Comparison of ENCODE assay signal across 9 cellular contexts in genomic region chr5:79560774-79561524, GRCh38. TPM values are rescaled to one million over a fixed set of nuclear protein-coding genes. Genes with fewer than 3 reads are reported as not detected.
DNase-seq lines count a peak whose midpoint lies in the region; ATAC-seq and TF ChIP-seq lines count a peak whose summit lies in the region.
"Had no signal": no experiment of that assay in that cellular context is flagged by ENCODE, and none has a peak within 500 bp of the region (broad histone marks: within the 10 kb centered on the region; RNA-seq: fewer than 3 reads in every experiment).

No MANE protein-coding gene starts in this region.

- no peaks in the 10 kb centered on the region for H3K9me3 Mint-ChIP-seq in MCF 10A (ENCODE audit: unreplicated experiment)
- H3K9me3 Mint-ChIP-seq in activated naive CD8-positive, alpha-beta T cell treated with anti-CD3 and anti-CD28 coated beads for 36 hours = peaks cover 11% of the 10 kb centered on the region
- no peaks in the 10 kb centered on the region for H3K9me3 Mint-ChIP-seq in CD8-positive, alpha-beta memory T cell
- H3K9me3 Mint-ChIP-seq: nephron had no signal

- no peaks in the 10 kb centered on the region for H3K9me3 ChIP-seq in mammary epithelial cell (replicated peaks; ENCODE audit: insufficient read depth, low read length)
- H3K9me3 ChIP-seq in CD8-positive, alpha-beta memory T cell (ENCODE audit: low read length) = no peaks in the 10 kb centered on the region

- ATAC-seq in HG03442 (IDR thresholded peaks at IDR 0.05; ENCODE audit: unreplicated experiment) = peak; percentile 86

- BruUV-seq in mammary epithelial cell (replicated peaks; lab: Mats Ljungman, UMichigan) = no TSS peak
- no TSS peak for BruUV-seq in MCF 10A (replicated peaks; lab: Mats Ljungman, UMichigan)

- H3K4me3 ChIP-seq in mammary epithelial cell (replicated peaks in 1 of 3; ENCODE audit: insufficient read depth in 1 of 3, low read depth in 2 of 3, low read length in 3 of 3) = no peak overlapping the region
- H3K4me3 ChIP-seq in CD8-positive, alpha-beta memory T cell (ENCODE audit: low read length) = no peak overlapping the region

- no peaks in the 10 kb centered on the region for H3K27me3 Mint-ChIP-seq in MCF 10A (ENCODE audit: insufficient read depth, unreplicated experiment)
- H3K27me3 Mint-ChIP-seq in activated naive CD8-positive, alpha-beta T cell treated with anti-CD3 and anti-CD28 coated beads for 36 hours = no peaks in the 10 kb centered on the region
- H3K27me3 Mint-ChIP-seq in CD8-positive, alpha-beta memory T cell = no peaks in the 10 kb centered on the region

- H3K4me1 ChIP-seq in mammary epithelial cell (ENCODE audit: insufficient read depth, low read length) = peaks cover 8% of the 10 kb centered on the region
- H3K4me1 ChIP-seq in CD8-positive, alpha-beta memory T cell (ENCODE audit: insufficient read depth, low read length) = no peaks in the 10 kb centered on the region

- H2AFZ ChIP-seq in mammary epithelial cell (ENCODE audit: low read depth, low read length) = peak overlapping the region; percentile 33

- no peak overlapping the region for H3K27ac ChIP-seq in mammary epithelial cell (ENCODE audit: insufficient read depth, low read depth, low read length)
- H3K27ac ChIP-seq in CD8-positive, alpha-beta memory T cell (ENCODE audit: low read depth, low read length) = no peak overlapping the region

- peaks cover 20% of the 10 kb centered on the region for H3K4me1 Mint-ChIP-seq in MCF 10A (ENCODE audit: insufficient read depth, unreplicated experiment)
- peaks cover 42% of the 10 kb centered on the region for H3K4me1 Mint-ChIP-seq in activated naive CD8-positive, alpha-beta T cell treated with anti-CD3 and anti-CD28 coated beads for 36 hours
- peaks cover 13 to 16% (median 14%) of the 10 kb centered on the region in 3 donors for H3K4me1 Mint-ChIP-seq in CD8-positive, alpha-beta memory T cell

- H3K27me3 ChIP-seq in mammary epithelial cell (ENCODE audit: insufficient read depth, low read length) = no peaks in the 10 kb centered on the region
- no peaks in the 10 kb centered on the region for H3K27me3 ChIP-seq in CD8-positive, alpha-beta memory T cell (ENCODE audit: insufficient read depth, low read length, poor library complexity, severe bottlenecking)

- H3K36me3 Mint-ChIP-seq in MCF 10A (ENCODE audit: insufficient read depth, unreplicated experiment) = no peaks in the 10 kb centered on the region
- H3K36me3 Mint-ChIP-seq in activated naive CD8-positive, alpha-beta T cell treated with anti-CD3 and anti-CD28 coated beads for 36 hours = peaks cover 22% of the 10 kb centered on the region
- H3K36me3 Mint-ChIP-seq in CD8-positive, alpha-beta memory T cell = peaks cover 0 to 4% (median 0%) of the 10 kb centered on the region in 3 donors

- H4K20me1 ChIP-seq in mammary epithelial cell (ENCODE audit: insufficient read depth, low read length) = no peaks in the 10 kb centered on the region

- no peaks in the 10 kb centered on the region for H3K79me2 ChIP-seq in mammary epithelial cell (ENCODE audit: insufficient read depth, low read length)

- no peak overlapping the region for H3K4me3 Mint-ChIP-seq in MCF 10A (ENCODE audit: unreplicated experiment)
- peak overlapping the region; percentile 70 for H3K4me3 Mint-ChIP-seq in activated naive CD8-positive, alpha-beta T cell treated with anti-CD3 and anti-CD28 coated beads for 36 hours
- H3K4me3 Mint-ChIP-seq in CD8-positive, alpha-beta memory T cell = no peak overlapping the region
- H3K4me3 Mint-ChIP-seq: nephron had no signal

- DNase-seq in mammary epithelial cell (peak; percentile 40), MCF 10A (ENCODE audit: unreplicated experiment) (no peak), stromal cell of bone marrow (ENCODE audit: low read depth) (peak; percentile 38), head of caudate nucleus (no peak), putamen (ENCODE audit: low spot score) (no peak)
- DNase-seq in activated naive CD8-positive, alpha-beta T cell treated with anti-CD3 and anti-CD28 coated beads for 36 hours = peak; percentile 43
- no peak for DNase-seq in CD8-positive, alpha-beta memory T cell

- no peak overlapping the region for H3K27ac Mint-ChIP-seq in MCF 10A (ENCODE audit: low read depth, unreplicated experiment)
- peak overlapping the region; percentile 99 for H3K27ac Mint-ChIP-seq in activated naive CD8-positive, alpha-beta T cell treated with anti-CD3 and anti-CD28 coated beads for 36 hours
- peak overlapping the region in 4 of 8 donors; percentile 41 to 70 (median 62) for H3K27ac Mint-ChIP-seq in CD8-positive, alpha-beta memory T cell
- H3K27ac Mint-ChIP-seq: nephron had no signal

- in situ Hi-C loops in mammary epithelial cell (cut with MboI; ENCODE audit: low sequenced_read_pairs in 2 of 2) = loop anchor here (10.0 kb wide), 2 partner anchors 294 to 514 kb away; no protein-coding TSS in a partner anchor

- intact Hi-C loops in mammary epithelial cell (cut with micrococcal nuclease) = no loop called here
- intact Hi-C loops in MCF 10A (cut with micrococcal nuclease) = no loop called here
- intact Hi-C loops in head of caudate nucleus (cut with DNase I) = no loop called here

- WGBS in mammary epithelial cell (ENCODE audit: low coverage, missing lambda C conversion rate) = 54% methylated on average over 4 of the region's 4 CpGs

- CTCF ChIA-PET in mammary epithelial cell (lab: Charles Lee; ENCODE audit: low non-redundant PET) = no interaction called here
- CTCF ChIA-PET in MCF 10A (lab: Yijun Ruan, JAX) = interaction anchor here (0.6 to 1.9 kb wide), 3 partner anchors 25 to 523 kb away, joined by 3 to 6 read pairs (median 3); no protein-coding TSS in a partner anchor
- CTCF ChIA-PET in CD8-positive, alpha-beta memory T cell (lab: Charles Lee) = no interaction called here

- H3K9ac ChIP-seq in mammary epithelial cell (ENCODE audit: insufficient read depth, low read length) = no peak overlapping the region

- POLR2A ChIA-PET in MCF 10A (lab: Yijun Ruan, JAX) = interaction anchor here (0.5 kb wide), 1 partner anchor 127 kb away, joined by 3 read pairs; no protein-coding TSS in a partner anchor
- POLR2A ChIA-PET in CD8-positive, alpha-beta memory T cell (lab: Charles Lee) = no interaction called here

- no peaks in the 10 kb centered on the region for H3K36me3 ChIP-seq in mammary epithelial cell (ENCODE audit: insufficient read depth, low read length)
- H3K36me3 ChIP-seq in CD8-positive, alpha-beta memory T cell (ENCODE audit: insufficient read depth, low read length) = no peaks in the 10 kb centered on the region

- dilution Hi-C loops in mammary epithelial cell (cut with HindIII; ENCODE audit: low sequenced_read_pairs) = no loop called here

- H3K4me2 ChIP-seq in mammary epithelial cell (ENCODE audit: insufficient read depth, low read depth, low read length) = no peak overlapping the region

- TF ChIP-seq CTCF in mammary epithelial cell (conservative IDR thresholded peaks at IDR 0.05 in 1 of 2, IDR thresholded peaks at IDR 0.05 in 1 of 2; ENCODE audit: extremely low read depth in 1 of 2, insufficient read depth in 1 of 2, low read depth in 1 of 2, low read length in 2 of 2) (no peak), MCF 10A (IDR thresholded peaks at IDR 0.05; ENCODE audit: unreplicated experiment) (no peak)

RNA-seq across cellular contexts. Expression of gene HOMER1, which starts 47.0 kb away (rescaled TPM):
- total RNA-seq in mammary epithelial cell (10 to 100 TPM; 19.1 to 24.7 TPM), MCF 10A (2022) (17.2 and 17.3 TPM in 2 replicates)
- 5.2 TPM for polyA plus RNA-seq in mammary epithelial cell
- 3.8 TPM for polyA minus RNA-seq in mammary epithelial cell
- total RNA-seq in activated naive CD8-positive, alpha-beta T cell treated with anti-CD3 and anti-CD28 coated beads for 36 hours = 10 to 100 TPM; 12.8 to 13.0 TPM
- 10 to 100 TPM in 1 of 2 experiments, 1 to 10 TPM in 1; 7.3 to 11.1 TPM for total RNA-seq in CD8-positive, alpha-beta memory T cell
- 4.6 TPM for polyA plus RNA-seq in CD8-positive, alpha-beta memory T cell

RNA-seq across cellular contexts. Expression of gene TENT2, which starts 51.3 kb away (rescaled TPM):
- total RNA-seq in mammary epithelial cell = 10 to 100 TPM; 45.8 to 62.6 TPM
- 21.9 TPM for polyA plus RNA-seq in mammary epithelial cell
- polyA minus RNA-seq in mammary epithelial cell = 34.9 TPM
- 66.7 and 72.4 TPM in 2 replicates for total RNA-seq in MCF 10A (2022)
- 10 to 100 TPM; 68.1 to 73.1 TPM for total RNA-seq in activated naive CD8-positive, alpha-beta T cell treated with anti-CD3 and anti-CD28 coated beads for 36 hours
- total RNA-seq in CD8-positive, alpha-beta memory T cell = 10 to 100 TPM; 57.0 to 66.1 TPM
- polyA plus RNA-seq in CD8-positive, alpha-beta memory T cell = 51.3 TPM

Comparison
In these comparisons a context has a peak if more than half of its experiments do, and no peak if none do; other contexts are left out.
1. DNase-seq: peak in mammary epithelial cell (single experiment), activated naive CD8-positive, alpha-beta T cell treated with anti-CD3 and anti-CD28 coated beads for 36 hours (single experiment) and stromal cell of bone marrow (single experiment); none in MCF 10A (single experiment), CD8-positive, alpha-beta memory T cell (0 of 5), head of caudate nucleus (0 of 42) and putamen (single experiment).